ENCODE assay signal across 16 cellular contexts in the genomic region with DNA sequence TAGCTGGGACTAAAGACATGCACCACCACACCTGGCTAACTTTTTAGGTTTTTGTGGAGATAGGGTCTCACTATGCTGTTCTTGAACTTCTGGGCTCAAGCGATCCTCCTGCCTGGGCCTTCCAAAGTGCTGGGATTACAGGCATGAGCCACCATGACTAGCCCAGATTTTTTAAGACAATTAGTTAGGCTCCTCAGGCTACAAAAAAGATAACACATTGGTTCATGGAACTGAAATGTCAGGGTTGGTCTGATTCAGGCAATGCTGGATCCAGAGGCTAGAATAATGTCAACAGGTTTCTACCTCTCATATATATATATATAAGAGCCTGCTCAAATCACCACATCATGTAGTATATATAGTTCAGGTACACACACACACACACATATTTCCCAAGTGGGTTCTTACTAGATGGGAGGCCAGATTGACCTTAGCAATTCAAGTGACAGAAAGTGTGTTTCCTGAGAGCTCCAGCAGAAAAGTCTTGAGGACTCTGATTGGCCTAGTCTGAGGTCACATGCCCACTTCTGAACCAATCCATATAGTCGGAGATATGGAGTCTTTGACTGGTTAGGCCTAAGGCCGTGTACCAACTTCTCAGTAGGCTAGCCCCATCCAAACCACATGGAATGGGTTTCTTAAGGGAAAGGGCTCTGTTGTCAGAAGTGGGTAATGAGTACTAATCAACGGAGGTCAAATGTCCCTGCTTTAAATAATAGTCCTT.
A peak's percentile ranks its signal among the peaks of the same experiment; 100 is the strongest.
DNase-seq lines count a peak whose midpoint lies in the region; ATAC-seq and TF ChIP-seq lines count a peak whose summit lies in the region.
"Had no signal": no experiment of that assay in that cellular context is flagged by ENCODE, and none has a peak within 500 bp of the region (broad histone marks: within the 10 kb centered on the region; RNA-seq: fewer than 3 reads in every experiment).

No MANE protein-coding gene starts in this region.

- TF ChIP-seq EP300 in Ishikawa (IDR thresholded peaks at IDR 0.05; ENCODE audit: borderline replicate concordance): no peak

- no peaks in the 10 kb centered on the region for H3K36me3 Mint-ChIP-seq in WTC11
- H3K36me3 Mint-ChIP-seq: CD14-positive monocyte; CD8-positive, alpha-beta T cell had no signal

- CTCF ChIA-PET in HCT116 (lab: Charles Lee): interaction anchor here (1.8 kb wide), 1 partner anchor 11 kb away, joined by 5 read pairs; no protein-coding TSS in a partner anchor
- CTCF ChIA-PET in WTC11 (lab: Charles Lee): interaction anchor here (0.7 to 1.1 kb wide), 3 partner anchors 12 to 101 kb away, joined by 3 to 4 read pairs (median 3); a partner anchor contains a TSS

- no peak for TF ChIP-seq POLR2A in HCT116 (IDR thresholded peaks at IDR 0.05; ENCODE audit: borderline replicate concordance, extremely low read depth, insufficient read depth, insufficient read length)

- H3K79me2 ChIP-seq in HCT116 (ENCODE audit: insufficient read depth, low read length) (no peaks in the 10 kb centered on the region), trophoblast cell (ENCODE audit: control insufficient read depth, insufficient read depth, low read length, poor library complexity) (no peaks in the 10 kb centered on the region)

- no peak overlapping the region for H2BK5ac ChIP-seq in trophoblast cell (ENCODE audit: low read depth, low read length, poor library complexity)

- no peak overlapping the region for H3K27ac Mint-ChIP-seq in WTC11
- H3K27ac Mint-ChIP-seq: CD14-positive monocyte; CD8-positive, alpha-beta T cell; GM23338 had no signal

- no peak overlapping the region for H4K8ac ChIP-seq in trophoblast cell (ENCODE audit: low read depth, low read length)

- H3K9me3 ChIP-seq in HCT116 (ENCODE audit: control insufficient read depth in 1 of 2, insufficient read depth in 1 of 2, low read depth in 1 of 2, low read length in 2 of 2): no peaks in the 10 kb centered on the region
- H3K9me3 ChIP-seq in trophoblast cell (ENCODE audit: insufficient read depth, low read depth, low read length): peaks cover 2% of the 10 kb centered on the region
- no peaks in the 10 kb centered on the region for H3K9me3 ChIP-seq in right atrium auricular region
- H3K9me3 ChIP-seq in left ventricle myocardium inferior (replicated peaks): no peaks in the 10 kb centered on the region

- no peaks in the 10 kb centered on the region for H3K36me3 ChIP-seq in HCT116 (ENCODE audit: control insufficient read depth in 1 of 2, insufficient read depth in 2 of 2, low read length in 2 of 2)
- no peaks in the 10 kb centered on the region for H3K36me3 ChIP-seq in trophoblast cell (ENCODE audit: control insufficient read depth in 1 of 2, insufficient read depth in 2 of 2, low read length in 2 of 2)
- H3K36me3 ChIP-seq in right atrium auricular region: no peaks in the 10 kb centered on the region
- H3K36me3 ChIP-seq in left ventricle myocardium inferior: no peaks in the 10 kb centered on the region

- H3K4me2 ChIP-seq in HCT116 (ENCODE audit: low read length): no peak overlapping the region
- no peak overlapping the region for H3K4me2 ChIP-seq in trophoblast cell (ENCODE audit: low read length)
- H3K4me2 ChIP-seq: GM23338 had no signal

- no TSS peak for BruUV-seq in HCT116 (replicated peaks; lab: Mats Ljungman, UMichigan)

- TF ChIP-seq RAD21 in HCT116 (IDR thresholded peaks at IDR 0.05; ENCODE audit: low read depth): no peak
- TF ChIP-seq RAD21 in Ishikawa (IDR thresholded peaks at IDR 0.05; ENCODE audit: low read depth): no peak

- DNase-seq in HCT116 (ENCODE audit: low read depth, low spot score): no peak
- no peak for DNase-seq in WTC11 (ENCODE audit: low spot score)
- peak; percentile 57 to 90 for DNase-seq in trophoblast cell
- DNase-seq in right atrium auricular region (ENCODE audit: low spot score): no peak
- no peak for DNase-seq in T-helper 1 cell
- no peak for DNase-seq in left ventricle myocardium inferior
- DNase-seq: CD8-positive, alpha-beta T cell; COR-L47; DMS153; DMS79 treated with DMSO at 0.1 percent for 48 hours; EL; H7; KBM-7 had no signal

- RAD21 ChIA-PET in HCT116 (lab: Charles Lee; ENCODE audit: low non-redundant PET in 1 of 2, low total read pairs in 2 of 2, uncharacterized antibody in 2 of 2, unreplicated experiment in 2 of 2): no interaction called here

- no peak overlapping the region for H3K18ac ChIP-seq in trophoblast cell (ENCODE audit: low read length)

- H3K4me3 ChIP-seq in HCT116 (replicated peaks in 1 of 2; ENCODE audit: low read depth in 1 of 2, low read length in 2 of 2) (no peak overlapping the region), trophoblast cell (ENCODE audit: low read depth, low read length) (no peak overlapping the region), right atrium auricular region (no peak overlapping the region), left ventricle myocardium inferior (no peak overlapping the region)
- H3K4me3 ChIP-seq: GM23338 had no signal

- peaks cover 4% of the 10 kb centered on the region for H3K79me1 ChIP-seq in trophoblast cell (ENCODE audit: low read length)

- H4K20me1 ChIP-seq in HCT116 (ENCODE audit: insufficient read depth): no peaks in the 10 kb centered on the region

- H3K27ac ChIP-seq in HCT116 (ENCODE audit: low read depth, low read length) (no peak overlapping the region), trophoblast cell (ENCODE audit: low read depth, low read length) (no peak overlapping the region), right atrium auricular region (no peak overlapping the region), left ventricle myocardium inferior (replicated peaks) (no peak overlapping the region)

- TF ChIP-seq CTCF in HCT116 (IDR thresholded peaks at IDR 0.05 in 2 of 3, conservative IDR thresholded peaks at IDR 0.05 in 1 of 3; ENCODE audit: borderline replicate concordance in 1 of 3, insufficient read depth in 1 of 3, low read depth in 2 of 3, low read length in 2 of 3): no peak
- no peak for TF ChIP-seq CTCF in WTC11 (IDR thresholded peaks at IDR 0.05)
- TF ChIP-seq CTCF in right atrium auricular region (IDR thresholded peaks at IDR 0.05): no peak
- TF ChIP-seq CTCF in left ventricle myocardium inferior (IDR thresholded peaks at IDR 0.05; ENCODE audit: borderline replicate concordance): no peak

- no peak overlapping the region for H2BK120ac ChIP-seq in trophoblast cell (ENCODE audit: insufficient read depth, low read length, poor library complexity)

- H2AFZ ChIP-seq in HCT116 (ENCODE audit: low read depth, low read length, poor library complexity, severe bottlenecking) (no peak overlapping the region), trophoblast cell (ENCODE audit: insufficient read depth, low read length, poor library complexity) (no peak overlapping the region)
- H2AFZ ChIP-seq: GM23338 had no signal

- no peak overlapping the region for H3K9ac ChIP-seq in HCT116 (ENCODE audit: low read length)
- H3K9ac ChIP-seq in trophoblast cell (ENCODE audit: low read length): no peak overlapping the region

- H3K4me3 Mint-ChIP-seq in WTC11: no peak overlapping the region
- H3K4me3 Mint-ChIP-seq: CD14-positive monocyte; CD8-positive, alpha-beta T cell; GM23338 had no signal

- peak; percentile 61; the same call in 1 of the 2 replicates for ATAC-seq in HCT116
- ATAC-seq in WTC11: no peak; the same call in 1 of the 2 replicates
- ATAC-seq: CD8-positive, alpha-beta T cell; GM23338 had no signal

- POLR2A ChIA-PET in HCT116 (lab: Charles Lee) (no interaction called here), WTC11 (lab: Charles Lee) (no interaction called here)

- WGBS in trophoblast cell (ENCODE audit: extremely low coverage, insufficient coverage, insufficient read length): no CpG with 5 or more reads among the region's 4 CpGs

- H3K4me1 ChIP-seq in HCT116 (ENCODE audit: control insufficient read depth in 1 of 2, insufficient read depth in 2 of 2, low read length in 2 of 2): no peaks in the 10 kb centered on the region
- peaks cover 0 to 8% of the 10 kb centered on the region in 2 experiments for H3K4me1 ChIP-seq in trophoblast cell (ENCODE audit: control insufficient read depth in 1 of 2, insufficient read depth in 2 of 2, low read length in 2 of 2)
- H3K4me1 ChIP-seq in right atrium auricular region: no peaks in the 10 kb centered on the region
- H3K4me1 ChIP-seq in left ventricle myocardium inferior: peaks cover 17% of the 10 kb centered on the region

- no peak overlapping the region for H3K14ac ChIP-seq in trophoblast cell (ENCODE audit: low read length)

- 0 out of 2 replicates have a peak, but pooled peaks cover 3% of the 10 kb centered on the region for H3K9me2 ChIP-seq in HCT116 (ENCODE audit: insufficient read depth)

- H3K27me3 ChIP-seq in HCT116 (ENCODE audit: insufficient read depth, low read length): no peaks in the 10 kb centered on the region
- no peaks in the 10 kb centered on the region for H3K27me3 ChIP-seq in trophoblast cell (ENCODE audit: insufficient read depth, low read length)
- H3K27me3 ChIP-seq in right atrium auricular region: no peaks in the 10 kb centered on the region
- no peaks in the 10 kb centered on the region for H3K27me3 ChIP-seq in left ventricle myocardium inferior (ENCODE audit: low read depth)

- H3K27me3 Mint-ChIP-seq in WTC11 (ENCODE audit: low read depth): no peaks in the 10 kb centered on the region; the same call in 1 of the 2 replicates

- H4K91ac ChIP-seq in trophoblast cell (ENCODE audit: low read depth, low read length): peak overlapping the region; percentile 46

- no peak overlapping the region for H2BK12ac ChIP-seq in trophoblast cell (ENCODE audit: low read length)

- no peak overlapping the region for H3K4ac ChIP-seq in trophoblast cell (ENCODE audit: low read depth, low read length)

- intact Hi-C loops in HCT116 (cut with micrococcal nuclease) (no loop called here), left ventricle myocardium inferior (cut with micrococcal nuclease) (no loop called here)

- H2AK5ac ChIP-seq in trophoblast cell (ENCODE audit: low read length): no peak overlapping the region

- H3K23ac ChIP-seq in trophoblast cell (ENCODE audit: low read length): no peak overlapping the region

- H3K9me3 Mint-ChIP-seq in WTC11: no peaks in the 10 kb centered on the region
- H3K9me3 Mint-ChIP-seq: CD8-positive, alpha-beta T cell; GM23338 had no signal

- H4K12ac ChIP-seq in trophoblast cell (ENCODE audit: low read depth, low read length): no peak overlapping the region

- no peaks in the 10 kb centered on the region for H3K4me1 Mint-ChIP-seq in WTC11
- H3K4me1 Mint-ChIP-seq: CD14-positive monocyte, GM23338 had no signal

TF ChIP-seq in HCT116, 20 proteins besides CTCF, POLR2A, EP300 and RAD21 (continues in another document):
- TF ChIP-seq FOSL1 (IDR thresholded peaks at IDR 0.05; ENCODE audit: low read depth): no peak
- TF ChIP-seq EGR1 (IDR thresholded peaks at IDR 0.05; ENCODE audit: low read depth): no peak
- TF ChIP-seq CBX3 (IDR thresholded peaks at IDR 0.05; ENCODE audit: low read depth): no peak

TF ChIP-seq in WTC11, 78 proteins besides CTCF, POLR2A, EP300 and RAD21:
- TF ChIP-seq, protein P1, sequence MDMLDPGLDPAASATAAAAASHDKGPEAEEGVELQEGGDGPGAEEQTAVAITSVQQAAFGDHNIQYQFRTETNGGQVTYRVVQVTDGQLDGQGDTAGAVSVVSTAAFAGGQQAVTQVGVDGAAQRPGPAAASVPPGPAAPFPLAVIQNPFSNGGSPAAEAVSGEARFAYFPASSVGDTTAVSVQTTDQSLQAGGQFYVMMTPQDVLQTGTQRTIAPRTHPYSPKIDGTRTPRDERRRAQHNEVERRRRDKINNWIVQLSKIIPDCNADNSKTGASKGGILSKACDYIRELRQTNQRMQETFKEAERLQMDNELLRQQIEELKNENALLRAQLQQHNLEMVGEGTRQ (CRISPR knock-in tag; IDR thresholded peaks at IDR 0.05): peak; percentile 55
- no peak for TF ChIP-seq ZNF671 (CRISPR knock-in tag; IDR thresholded peaks at IDR 0.05)

Comparison
In these comparisons a context has a peak if more than half of its experiments do, and no peak if none do; other contexts are left out.
1. DNase-seq: peak in trophoblast cell (2 of 2); none in HCT116 (single experiment), WTC11 (single experiment), right atrium auricular region (single experiment), T-helper 1 cell (0 of 5) and left ventricle myocardium inferior (single experiment).